Comparison of ENCODE assay signal across 8 cellular contexts in the genomic region with DNA sequence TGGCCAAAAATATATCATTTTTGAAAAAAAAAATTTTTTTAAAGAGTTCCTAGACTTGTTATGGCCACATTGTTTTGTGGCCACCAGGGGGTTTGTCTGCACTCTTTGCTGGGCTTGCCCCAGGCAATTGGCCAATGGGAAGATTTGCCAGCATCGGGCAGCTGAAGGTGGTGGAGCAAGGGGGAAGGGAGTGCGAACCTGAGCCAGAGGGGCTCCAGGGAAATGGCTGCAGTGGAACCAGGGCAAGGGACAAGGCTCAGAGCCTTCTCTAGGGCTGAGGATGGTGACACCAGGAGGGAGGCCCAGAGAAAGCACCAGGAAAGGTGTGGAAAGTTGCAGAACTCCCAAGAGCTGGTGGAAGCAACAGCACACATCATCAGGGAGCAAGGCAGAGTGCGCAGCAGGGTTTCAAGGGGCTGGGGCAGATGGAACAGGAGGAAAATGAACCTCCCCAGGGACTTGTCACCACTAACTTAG. TPM values are rescaled to one million over a fixed set of nuclear protein-coding genes. Genes with fewer than 3 reads are reported as not detected.
DNase-seq lines count a peak whose midpoint lies in the region; ATAC-seq and TF ChIP-seq lines count a peak whose summit lies in the region.

No MANE protein-coding gene starts in this region.

- no peaks in the 10 kb centered on the region for H3K4me1 ChIP-seq in thyroid gland

- no peak overlapping the region for H3K27ac ChIP-seq in SU-DHL-6 (ENCODE audit: low read depth, low read length)
- no peak overlapping the region for H3K27ac ChIP-seq in thyroid gland

- no peaks in the 10 kb centered on the region for H3K79me2 ChIP-seq in SU-DHL-6 (ENCODE audit: insufficient read depth, low read length)

- ATAC-seq in left ventricle myocardium superior = no peak

- no peak overlapping the region for H2AFZ ChIP-seq in SU-DHL-6 (ENCODE audit: low read depth, low read length, severe bottlenecking)

- H3K9me3 ChIP-seq in SU-DHL-6 (ENCODE audit: insufficient read depth, low read length) = no peaks in the 10 kb centered on the region
- no peaks in the 10 kb centered on the region for H3K9me3 ChIP-seq in thyroid gland

- intact Hi-C loops in left ventricle myocardium superior (cut with micrococcal nuclease) (no loop called here), thyroid gland (cut with DNase I) (no loop called here)

- TF ChIP-seq CTCF in AG10803 (conservative IDR thresholded peaks at IDR 0.05; ENCODE audit: low read length) (peak; percentile 57), SU-DHL-6 (IDR thresholded peaks at IDR 0.05; ENCODE audit: insufficient read depth, low read length, poor library complexity, severe bottlenecking) (peak; percentile 28), thyroid gland (IDR thresholded peaks at IDR 0.05) (peak in 3 of 6 experiments; percentile 25 to 45 (median 28))

- TF ChIP-seq POLR2A in thyroid gland (IDR thresholded peaks at IDR 0.05) = no peak

- H4K20me1 ChIP-seq in SU-DHL-6 (ENCODE audit: low read depth, low read length) = no peaks in the 10 kb centered on the region

- no peaks in the 10 kb centered on the region for H3K9me2 ChIP-seq in SU-DHL-6 (replicated peaks; ENCODE audit: insufficient read depth, low read length)

- no peaks in the 10 kb centered on the region for H3K27me3 ChIP-seq in SU-DHL-6 (ENCODE audit: low read length)
- no peaks in the 10 kb centered on the region for H3K27me3 ChIP-seq in thyroid gland

- WGBS in thyroid gland, 2 donors = 34 to 59% methylated on average over 3 of the region's 3 CpGs

- POLR2A ChIA-PET in HEK293T (lab: Yijun Ruan, JAX) = no interaction called here

- DNase-seq in AG10803 (ENCODE audit: low read depth) (peak; percentile 50), HEK293T (ENCODE audit: extremely low spot score) (peak; percentile 59), left ventricle myocardium superior (peak; percentile 45), thyroid gland (peak; percentile 57 to 58), COLO668 (lab: John Stamatoyannopoulos, UW; ENCODE audit: unreplicated experiment) (no peak), HPDE6-E6E7 (ENCODE audit: extremely low spot score) (no peak)
- DNase-seq in stimulated activated CD4-positive, alpha-beta T cell treated with anti-CD3 and anti-CD28 coated beads, Interleukin-1b, Interleukin-23, amount 100 ng/mL, for 48 hours = no peak

- no peaks in the 10 kb centered on the region for H3K36me3 ChIP-seq in SU-DHL-6 (ENCODE audit: low read length)
- H3K36me3 ChIP-seq in thyroid gland = no peaks in the 10 kb centered on the region

- H3K4me3 ChIP-seq in AG10803 (ENCODE audit: low read length) (no peak overlapping the region), SU-DHL-6 (ENCODE audit: insufficient read depth, low read length, poor library complexity, severe bottlenecking) (no peak overlapping the region), thyroid gland (replicated peaks in 1 of 3) (no peak overlapping the region)

- H3K4me2 ChIP-seq in SU-DHL-6 (ENCODE audit: low read depth, low read length, poor library complexity, severe bottlenecking) = no peak overlapping the region

- CTCF ChIA-PET in HEK293T (lab: Yijun Ruan, JAX) = interaction anchor here (1.0 to 1.3 kb wide), 2 partner anchors 56 to 193 kb away, joined by 3 to 4 read pairs; no protein-coding TSS in a partner anchor

- no peak overlapping the region for H3K9ac ChIP-seq in SU-DHL-6 (ENCODE audit: low read length)

- no peaks in the 10 kb centered on the region for H3F3A ChIP-seq in SU-DHL-6 (ENCODE audit: insufficient read depth)

TF ChIP-seq in HEK293T, 16 proteins besides CTCF, POLR2A, EP300 and RAD21:
- no peak for TF ChIP-seq ELF4 (IDR thresholded peaks at IDR 0.05)
- no peak for TF ChIP-seq FOXA1 (IDR thresholded peaks at IDR 0.05)
- no peak for TF ChIP-seq FOXM1 (IDR thresholded peaks at IDR 0.05; ENCODE audit: borderline replicate concordance)
- TF ChIP-seq SUZ12 (IDR thresholded peaks at IDR 0.05) = no peak
- TF ChIP-seq, protein P1, sequence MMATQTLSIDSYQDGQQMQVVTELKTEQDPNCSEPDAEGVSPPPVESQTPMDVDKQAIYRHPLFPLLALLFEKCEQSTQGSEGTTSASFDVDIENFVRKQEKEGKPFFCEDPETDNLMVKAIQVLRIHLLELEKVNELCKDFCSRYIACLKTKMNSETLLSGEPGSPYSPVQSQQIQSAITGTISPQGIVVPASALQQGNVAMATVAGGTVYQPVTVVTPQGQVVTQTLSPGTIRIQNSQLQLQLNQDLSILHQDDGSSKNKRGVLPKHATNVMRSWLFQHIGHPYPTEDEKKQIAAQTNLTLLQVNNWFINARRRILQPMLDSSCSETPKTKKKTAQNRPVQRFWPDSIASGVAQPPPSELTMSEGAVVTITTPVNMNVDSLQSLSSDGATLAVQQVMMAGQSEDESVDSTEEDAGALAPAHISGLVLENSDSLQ (IDR thresholded peaks at IDR 0.05) = no peak
- TF ChIP-seq ARNT (IDR thresholded peaks at IDR 0.05) = no peak
- TF ChIP-seq LEF1 (IDR thresholded peaks at IDR 0.05; ENCODE audit: borderline replicate concordance) = no peak
- no peak for TF ChIP-seq ZNF384 (IDR thresholded peaks at IDR 0.05)
- TF ChIP-seq L3MBTL2 (conservative IDR thresholded peaks at IDR 0.05) = no peak
- TF ChIP-seq SP1 (IDR thresholded peaks at IDR 0.05) = no peak
- TF ChIP-seq NFRKB (IDR thresholded peaks at IDR 0.05) = no peak
- TF ChIP-seq BHLHE40 (IDR thresholded peaks at IDR 0.05; ENCODE audit: borderline replicate concordance) = no peak
- TF ChIP-seq TARDBP (IDR thresholded peaks at IDR 0.05) = no peak
- no peak for TF ChIP-seq FOXK2 (IDR thresholded peaks at IDR 0.05)

RNA-seq across cellular contexts. Expression of a gene that starts 15.5 kb away (rescaled TPM):
- total RNA-seq in left ventricle myocardium superior (9.7 TPM), thyroid gland (10 to 100 TPM; 15.5 to 65.9 (median 20.2) TPM)

Comparison
In these comparisons a context has a peak if more than half of its experiments do, and no peak if none do; other contexts are left out.
1. DNase-seq: peak in AG10803 (single experiment), HEK293T (single experiment), left ventricle myocardium superior (single experiment) and thyroid gland (2 of 2); none in stimulated activated CD4-positive, alpha-beta T cell treated with anti-CD3 and anti-CD28 coated beads, Interleukin-1b, Interleukin-23, amount 100 ng/mL, for 48 hours (single experiment), COLO668 (single experiment) and HPDE6-E6E7 (single experiment).